9 cellular contexts compared by ENCODE assay signal in genomic region chr1:236425031-236425663, GRCh38. TPM values are rescaled to one million over a fixed set of nuclear protein-coding genes. Genes with fewer than 3 reads are reported as not detected.
DNase-seq lines count a peak whose midpoint lies in the region; ATAC-seq and TF ChIP-seq lines count a peak whose summit lies in the region.
"Had no signal": no experiment of that assay in that cellular context is flagged by ENCODE, and none has a peak within 500 bp of the region (broad histone marks: within the 10 kb centered on the region; RNA-seq: fewer than 3 reads in every experiment).

No MANE protein-coding gene starts in this region.

- peak; percentile 84 for ATAC-seq in GM19043 (IDR thresholded peaks at IDR 0.05; ENCODE audit: low read depth, unreplicated experiment)
- ATAC-seq in HG02981 (IDR thresholded peaks at IDR 0.05; ENCODE audit: unreplicated experiment), result peak; percentile 94
- peak; percentile 82 for ATAC-seq in activated B cell treated with CpG ODN at 0.5 μM for 24 hours (ENCODE audit: low read depth)

- H3K4me2 ChIP-seq in PC-9, result no peak overlapping the region

- H3K9me2 ChIP-seq in PC-9 (ENCODE audit: insufficient read depth), result no peaks in the 10 kb centered on the region

- CTCF ChIA-PET in activated B cell treated with CpG ODN at 0.5 μM for 24 hours (lab: Charles Lee), result no interaction called here
- CTCF ChIA-PET in PC-9 (lab: Charles Lee), result no interaction called here

- no peak overlapping the region for H2AFZ ChIP-seq in PC-9

- H3K27ac Mint-ChIP-seq in activated B cell treated with CpG ODN at 0.5 μM for 24 hours, result no peak overlapping the region

- TF ChIP-seq CTCF in GM10266 (IDR thresholded peaks at IDR 0.05; ENCODE audit: control insufficient read depth, insufficient read depth, low read depth, missing control alignments) (peak; percentile 47), activated B cell treated with CpG ODN at 0.5 μM for 24 hours (IDR thresholded peaks at IDR 0.05) (no peak), suprapubic skin (IDR thresholded peaks at IDR 0.05) (no peak), PC-9 (conservative IDR thresholded peaks at IDR 0.05) (no peak)

- H3K4me3 ChIP-seq in suprapubic skin, result no peak overlapping the region
- H3K4me3 ChIP-seq in PC-9, result no peak overlapping the region

- H3K4me3 Mint-ChIP-seq in activated B cell treated with CpG ODN at 0.5 μM for 24 hours, result no peak overlapping the region

- no peak overlapping the region for H3K27ac ChIP-seq in suprapubic skin
- no peak overlapping the region for H3K27ac ChIP-seq in PC-9

- no TSS peak for BruUV-seq in PC-9 (replicated peaks; lab: Mats Ljungman, UMichigan)

- DNase-seq in GM10266 (ENCODE audit: extremely low spot score) (peak; percentile 87), activated B cell treated with CpG ODN at 0.5 μM for 24 hours (peak; percentile 22), NCI-H1694 (lab: John Stamatoyannopoulos, UW) (no peak), suprapubic skin (ENCODE audit: low spot score in 2 of 2) (no peak), LoVo (ENCODE audit: low spot score) (no peak), PC-9 (no peak)

- H3K9me3 ChIP-seq in suprapubic skin, result no peaks in the 10 kb centered on the region
- H3K9me3 ChIP-seq in PC-9 (ENCODE audit: insufficient read depth, low read depth), result peaks cover 3% of the 10 kb centered on the region; the same call in 1 of the 2 replicates

- H3K4me1 Mint-ChIP-seq in activated B cell treated with CpG ODN at 0.5 μM for 24 hours, result peaks cover 11% of the 10 kb centered on the region

- TF ChIP-seq EP300 in suprapubic skin (IDR thresholded peaks at IDR 0.05), result no peak

- H3K27me3 ChIP-seq in suprapubic skin, result no peaks in the 10 kb centered on the region
- H3K27me3 ChIP-seq in PC-9 (ENCODE audit: insufficient read depth, low read depth), result no peaks in the 10 kb centered on the region

- H3K36me3 ChIP-seq in suprapubic skin (no peaks in the 10 kb centered on the region), PC-9 (ENCODE audit: low read depth) (no peaks in the 10 kb centered on the region)

- no peaks in the 10 kb centered on the region for H3K4me1 ChIP-seq in suprapubic skin
- H3K4me1 ChIP-seq in PC-9 (replicated peaks; ENCODE audit: insufficient read depth), result no peaks in the 10 kb centered on the region

- intact Hi-C loops in activated B cell treated with CpG ODN at 0.5 μM for 24 hours (cut with micrococcal nuclease) (no loop called here), PC-9 (cut with micrococcal nuclease; ENCODE audit: unreplicated experiment) (no loop called here)

- H3F3A ChIP-seq in PC-9 (ENCODE audit: insufficient read depth, low read depth), result no peaks in the 10 kb centered on the region

- no peaks in the 10 kb centered on the region for H3K36me3 Mint-ChIP-seq in activated B cell treated with CpG ODN at 0.5 μM for 24 hours (ENCODE audit: low read depth)

- H4K20me1 ChIP-seq in PC-9 (ENCODE audit: insufficient read depth), result no peaks in the 10 kb centered on the region

- no peaks in the 10 kb centered on the region for H3K27me3 Mint-ChIP-seq in activated B cell treated with CpG ODN at 0.5 μM for 24 hours

- no peaks in the 10 kb centered on the region for H3K9me3 Mint-ChIP-seq in activated B cell treated with CpG ODN at 0.5 μM for 24 hours

- no peaks in the 10 kb centered on the region for H3K79me2 ChIP-seq in PC-9 (ENCODE audit: low read depth)

- no peak for TF ChIP-seq POLR2A in suprapubic skin (IDR thresholded peaks at IDR 0.05)

- POLR2A ChIA-PET in activated B cell treated with CpG ODN at 0.5 μM for 24 hours (lab: Charles Lee), result no interaction called here
- POLR2A ChIA-PET in PC-9 (lab: Charles Lee; ENCODE audit: unreplicated experiment), result no interaction called here

- WGBS in suprapubic skin, result 93% methylated on average over 11 of the region's 14 CpGs

RNA-seq across cellular contexts. Expression of gene EDARADD, which starts 31.1 kb away (rescaled TPM):
- not detected in 2 replicates for total RNA-seq in activated B cell treated with CpG ODN at 0.5 μM for 24 hours
- total RNA-seq in suprapubic skin, result 10 to 100 TPM in 1 of 4 donors, 1 to 10 TPM in 3; 5.5 to 10.1 (median 7.6) TPM
- not detected in 2 replicates for total RNA-seq in PC-9 (2021)
- total RNA-seq: pulmonary artery endothelial cell had no signal

Comparison
In these comparisons a context has a peak if more than half of its experiments do, and no peak if none do; other contexts are left out.
1. DNase-seq: peak in GM10266 (single experiment) and activated B cell treated with CpG ODN at 0.5 μM for 24 hours (single experiment); none in NCI-H1694 (single experiment), suprapubic skin (0 of 2), LoVo (single experiment) and PC-9 (0 of 2).
2. Peak in every context shown above with its lines, with median percentiles within 50 percentile points of each other: ATAC-seq.